Comparison of ENCODE assay signal across 9 cellular contexts in the genomic region with DNA sequence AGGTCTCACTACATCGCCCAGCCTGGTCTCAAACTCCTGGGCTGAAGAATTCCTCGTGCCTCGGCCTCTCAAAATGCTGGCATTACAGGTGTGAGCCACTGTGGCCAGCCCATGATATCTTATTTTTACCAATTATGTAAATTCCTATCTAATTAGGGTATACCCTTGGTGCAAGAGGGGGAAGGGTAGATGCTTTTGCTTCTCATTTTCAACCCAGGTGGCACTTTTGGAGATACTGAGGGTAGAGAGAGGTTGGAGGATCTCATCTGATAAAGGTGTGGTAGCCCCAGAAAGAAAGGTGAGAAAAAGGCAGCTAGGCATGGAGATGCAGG. TPM values are rescaled to one million over a fixed set of nuclear protein-coding genes. Genes with fewer than 3 reads are reported as not detected.
A peak's percentile ranks its signal among the peaks of the same experiment; 100 is the strongest.
DNase-seq lines count a peak whose midpoint lies in the region; ATAC-seq and TF ChIP-seq lines count a peak whose summit lies in the region.
"Had no signal": no experiment of that assay in that cellular context is flagged by ENCODE, and none has a peak within 500 bp of the region (broad histone marks: within the 10 kb centered on the region; RNA-seq: fewer than 3 reads in every experiment).

No MANE protein-coding gene starts in this region.

- H3K9ac ChIP-seq in Karpas-422 (ENCODE audit: low read length): peak overlapping the region; percentile 55; the same call in 1 of the 2 replicates

- DNase-seq in CD4-positive, CD25-positive, alpha-beta regulatory T cell: no peak
- peak; percentile 80 for DNase-seq in Karpas-422
- DNase-seq in coronary artery (ENCODE audit: low spot score): no peak
- no peak for DNase-seq in osteoblast (ENCODE audit: insufficient read length, low spot score, missing footprints)
- no peak for DNase-seq in COLO668 (lab: John Stamatoyannopoulos, UW; ENCODE audit: unreplicated experiment)
- DNase-seq: NCI-H524 treated with DMSO at 0.1 percent for 48 hours had no signal

- H3K27ac Mint-ChIP-seq in CD4-positive, CD25-positive, alpha-beta regulatory T cell: peak overlapping the region; percentile 84 to 97 (median 90)

- H3K27me3 Mint-ChIP-seq in CD4-positive, CD25-positive, alpha-beta regulatory T cell: peaks cover 5% of the 10 kb centered on the region

- peaks cover 48% of the 10 kb centered on the region for H3K4me1 ChIP-seq in CD4-positive, CD25-positive, alpha-beta regulatory T cell (ENCODE audit: control insufficient read depth, insufficient read depth, low read length, poor library complexity, severe bottlenecking)
- H3K4me1 ChIP-seq in Karpas-422 (ENCODE audit: low read length) (peaks cover 53% of the 10 kb centered on the region), osteoblast (ENCODE audit: insufficient read depth, low read length) (peaks cover 37% of the 10 kb centered on the region)

- H3K27me3 ChIP-seq in CD4-positive, CD25-positive, alpha-beta regulatory T cell (ENCODE audit: control insufficient read depth, insufficient read depth, low read length): no peaks in the 10 kb centered on the region
- H3K27me3 ChIP-seq in Karpas-422 (ENCODE audit: low read length) (no peaks in the 10 kb centered on the region), osteoblast (ENCODE audit: insufficient read depth, low read length) (no peaks in the 10 kb centered on the region)

- H3K4me3 Mint-ChIP-seq in CD4-positive, CD25-positive, alpha-beta regulatory T cell: peak overlapping the region in 2 of 4 donors; percentile 39 to 65

- peak overlapping the region; percentile 90 for H3K27ac ChIP-seq in CD4-positive, CD25-positive, alpha-beta regulatory T cell (ENCODE audit: insufficient read depth, low read length, poor library complexity, severe bottlenecking)
- H3K27ac ChIP-seq in Karpas-422 (ENCODE audit: low read length) (peak overlapping the region; percentile 90), coronary artery (peak overlapping the region; percentile 80 to 87), osteoblast (ENCODE audit: low read depth, low read length) (peak overlapping the region; percentile 92)

- peaks cover 30 to 58% (median 46%) of the 10 kb centered on the region in 4 donors for H3K4me1 Mint-ChIP-seq in CD4-positive, CD25-positive, alpha-beta regulatory T cell

- TF ChIP-seq CTCF in coronary artery (IDR thresholded peaks at IDR 0.05) (no peak), osteoblast (IDR thresholded peaks at IDR 0.05; ENCODE audit: extremely low read depth, low read depth, low read length) (no peak)

- H3K36me3 ChIP-seq in CD4-positive, CD25-positive, alpha-beta regulatory T cell (ENCODE audit: control insufficient read depth, insufficient read depth, low read length): peaks cover 8% of the 10 kb centered on the region
- H3K36me3 ChIP-seq in Karpas-422 (ENCODE audit: insufficient read depth, low read length) (peaks cover 18% of the 10 kb centered on the region), osteoblast (ENCODE audit: insufficient read depth, low read length) (peaks cover 12% of the 10 kb centered on the region)

- H3K9me2 ChIP-seq in Karpas-422 (replicated peaks; ENCODE audit: insufficient read depth, low read length): no peaks in the 10 kb centered on the region

- H2AFZ ChIP-seq in Karpas-422 (ENCODE audit: low read length): no peak overlapping the region
- H2AFZ ChIP-seq in osteoblast (ENCODE audit: low read length): no peak overlapping the region

- no peaks in the 10 kb centered on the region for H3K9me3 Mint-ChIP-seq in CD4-positive, CD25-positive, alpha-beta regulatory T cell

- peak overlapping the region; percentile 57 for H3K4me2 ChIP-seq in Karpas-422 (ENCODE audit: low read depth, low read length, poor library complexity, severe bottlenecking)
- H3K4me2 ChIP-seq in osteoblast (ENCODE audit: insufficient read depth, low read length): peak overlapping the region; percentile 19

- no peaks in the 10 kb centered on the region for H4K20me1 ChIP-seq in Karpas-422 (ENCODE audit: insufficient read depth, low read depth, low read length)
- H4K20me1 ChIP-seq in osteoblast (ENCODE audit: insufficient read depth, low read length): no peaks in the 10 kb centered on the region

- H3K4me3 ChIP-seq in CD4-positive, CD25-positive, alpha-beta regulatory T cell (ENCODE audit: low read depth, low read length): peak overlapping the region; percentile 53
- H3K4me3 ChIP-seq in Karpas-422 (ENCODE audit: low read length) (peak overlapping the region; percentile 35; the same call in 1 of the 2 replicates), coronary artery (peak overlapping the region; percentile 8), osteoblast (ENCODE audit: insufficient read depth, low read length) (no peak overlapping the region)

- ATAC-seq in CD4-positive, CD25-positive, alpha-beta regulatory T cell (ENCODE audit: low read depth in 2 of 2): no peak
- no peak for ATAC-seq in GM21360 (IDR thresholded peaks at IDR 0.05; ENCODE audit: unreplicated experiment)
- no peak for ATAC-seq in GM21576 (IDR thresholded peaks at IDR 0.05; ENCODE audit: unreplicated experiment)
- no peak for ATAC-seq in GM19452 (IDR thresholded peaks at IDR 0.05; ENCODE audit: unreplicated experiment)

- H3K79me2 ChIP-seq in Karpas-422 (ENCODE audit: low read length) (no peaks in the 10 kb centered on the region; the same call in 1 of the 2 replicates), osteoblast (ENCODE audit: insufficient read depth, low read length) (peaks cover 5% of the 10 kb centered on the region)

- peaks cover 23% of the 10 kb centered on the region for H3K36me3 Mint-ChIP-seq in CD4-positive, CD25-positive, alpha-beta regulatory T cell

- H3K9me3 ChIP-seq in CD4-positive, CD25-positive, alpha-beta regulatory T cell (ENCODE audit: control insufficient read depth in 2 of 2, low read length in 2 of 2): no peaks in the 10 kb centered on the region
- H3K9me3 ChIP-seq in Karpas-422 (ENCODE audit: low read length) (no peaks in the 10 kb centered on the region), osteoblast (ENCODE audit: low read depth, low read length) (no peaks in the 10 kb centered on the region)

RNA-seq across cellular contexts. Expression of a gene that starts 17.4 kb away (rescaled TPM):
- 169 TPM for total RNA-seq in CD4-positive, CD25-positive, alpha-beta regulatory T cell
- 10 to 100 TPM; 41.2 to 61.9 (median 52.4) TPM for polyA plus RNA-seq in CD4-positive, CD25-positive, alpha-beta regulatory T cell
- 113 and 121 TPM in 2 replicates for total RNA-seq in Karpas-422 (2014; rRNA removed; shearing (Covaris generic); ENCODE audit: low replicate concordance)
- 63.1 and 66.6 TPM in 2 replicates for total RNA-seq in osteoblast

RNA-seq across cellular contexts. Expression of a gene that starts 32.6 kb away (rescaled TPM):
- 764 TPM for total RNA-seq in CD4-positive, CD25-positive, alpha-beta regulatory T cell
- 100 to 1,000 TPM; 167 to 209 (median 178) TPM for polyA plus RNA-seq in CD4-positive, CD25-positive, alpha-beta regulatory T cell
- total RNA-seq in Karpas-422 (2014; rRNA removed; shearing (Covaris generic); ENCODE audit: low replicate concordance): 141 and 150 TPM in 2 replicates
- total RNA-seq in osteoblast: 168 and 176 TPM in 2 replicates
